In the genomic region with DNA sequence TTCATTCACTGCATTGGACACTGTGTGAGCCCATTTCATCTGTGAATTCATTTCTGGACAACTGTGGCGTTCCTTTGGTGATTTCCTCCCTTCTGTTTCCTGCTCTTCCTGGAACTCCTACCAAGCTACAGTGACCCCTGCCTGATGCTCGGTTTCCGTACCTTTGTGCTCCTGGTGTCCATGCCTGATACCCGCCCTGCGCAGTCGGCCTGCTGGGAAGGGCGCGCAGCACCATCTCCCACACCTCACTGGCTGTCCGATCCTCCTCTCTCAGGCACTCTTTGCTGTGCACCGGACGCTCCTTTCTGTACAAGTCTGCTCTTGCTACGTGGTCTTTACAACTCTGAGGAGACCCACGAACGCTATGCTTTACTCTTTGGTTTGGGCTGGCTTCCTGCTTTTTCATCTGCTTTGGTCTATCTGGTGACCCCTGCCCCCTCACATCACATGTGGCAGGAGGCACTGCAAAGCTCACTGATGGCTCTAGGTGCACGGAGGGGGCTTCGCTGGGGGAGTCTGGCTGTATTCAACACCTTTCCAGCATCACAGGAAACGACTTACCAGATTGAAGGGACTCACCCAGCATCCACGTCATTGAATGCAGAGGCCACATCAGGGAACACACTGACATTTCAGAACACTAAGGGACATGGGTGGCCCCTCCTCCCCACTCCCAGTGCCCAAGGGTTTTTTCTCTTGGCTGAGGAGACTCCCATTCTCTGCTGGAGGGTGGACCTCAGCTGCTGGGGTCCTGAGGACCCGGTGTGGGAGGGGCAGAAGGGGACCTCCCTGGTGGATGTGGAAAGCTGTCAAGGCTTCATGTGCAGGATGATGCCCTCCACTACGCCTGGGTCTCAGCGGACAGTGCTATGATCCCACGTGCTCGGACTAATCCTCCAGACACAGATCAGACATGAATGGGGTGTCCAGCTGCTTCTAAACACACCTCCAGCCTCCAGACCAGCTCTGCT, we compare ENCODE assay signal across 18 cellular contexts. TPM values are rescaled to one million over a fixed set of nuclear protein-coding genes. Genes with fewer than 3 reads are reported as not detected.
DNase-seq lines count a peak whose midpoint lies in the region; ATAC-seq, FAIRE-seq and TF ChIP-seq lines count a peak whose summit lies in the region.
"Had no signal": no experiment of that assay in that cellular context is flagged by ENCODE, and none has a peak within 500 bp of the region (broad histone marks: within the 10 kb centered on the region; RNA-seq: fewer than 3 reads in every experiment).

No MANE protein-coding gene starts in this region.

- no peak overlapping the region for H3K4me3 Mint-ChIP-seq in activated T-helper 17 cell treated with anti-CD3 and anti-CD28 coated beads, Interleukin-2, amount 50 U/mL, for 72 hours
- peak overlapping the region in 1 of 5 donors; percentile 16 for H3K4me3 Mint-ChIP-seq in immature natural killer cell
- H3K4me3 Mint-ChIP-seq: stimulated activated naive CD8-positive, alpha-beta T cell treated with anti-CD3 and anti-CD28 coated beads, Interleukin-15, amount 100 ng/mL, for 72 hours had no signal

- peak; percentile 15 for DNase-seq in Right ventricle myocardium inferior (ENCODE audit: missing footprints)
- DNase-seq in cardiac septum (ENCODE audit: low spot score) = no peak
- no peak for DNase-seq in immature natural killer cell
- DNase-seq in suprapubic skin (ENCODE audit: low spot score in 2 of 2) = no peak
- no peak for DNase-seq in activated CD4-positive, alpha-beta T cell treated with anti-CD3 and anti-CD28 coated beads, Interleukin-2, amount 50 U/mL, for 48 hours
- DNase-seq in urothelium cell line (ENCODE audit: low spot score) = no peak
- no peak for DNase-seq in NCI-H82 (lab: John Stamatoyannopoulos, UW)
- DNase-seq: activated effector memory CD4-positive, alpha-beta T cell treated with anti-CD3 and anti-CD28 coated beads, Interleukin-2, amount 50 U/mL, for 16 hours; mesenchymal stem cell; NCI-H1417; NCI-H774; stimulated activated naive CD8-positive, alpha-beta T cell treated with anti-CD3 and anti-CD28 coated beads, Interleukin-15, amount 100 ng/mL, for 72 hours; T-helper 1 cell had no signal

- TF ChIP-seq EP300 in suprapubic skin (IDR thresholded peaks at IDR 0.05) = no peak

- peak overlapping the region; percentile 80 for H3K27ac Mint-ChIP-seq in activated T-helper 17 cell treated with anti-CD3 and anti-CD28 coated beads, Interleukin-2, amount 50 U/mL, for 72 hours
- peak overlapping the region in 4 of 6 donors; percentile 52 to 85 (median 56) for H3K27ac Mint-ChIP-seq in immature natural killer cell

- H3K4me1 Mint-ChIP-seq in activated T-helper 17 cell treated with anti-CD3 and anti-CD28 coated beads, Interleukin-2, amount 50 U/mL, for 72 hours = peaks cover 30% of the 10 kb centered on the region
- peaks cover 77 to 88% of the 10 kb centered on the region in 2 donors for H3K4me1 Mint-ChIP-seq in immature natural killer cell

- no peak for TF ChIP-seq POLR2A in suprapubic skin (IDR thresholded peaks at IDR 0.05)

- no peak overlapping the region for H3K4me3 ChIP-seq in suprapubic skin
- H3K4me3 ChIP-seq: coronary artery, HAP-1 had no signal

- H3K36me3 ChIP-seq in suprapubic skin = no peaks in the 10 kb centered on the region
- H3K36me3 ChIP-seq: HAP-1 had no signal

- 72% methylated on average over 21 of the region's 23 CpGs for WGBS in suprapubic skin

- peaks cover 48% of the 10 kb centered on the region for H3K4me1 ChIP-seq in suprapubic skin

- H3K27me3 ChIP-seq in suprapubic skin = no peaks in the 10 kb centered on the region

- no peaks in the 10 kb centered on the region for H3K27me3 Mint-ChIP-seq in activated T-helper 17 cell treated with anti-CD3 and anti-CD28 coated beads, Interleukin-2, amount 50 U/mL, for 72 hours
- peaks cover 2 to 14% (median 4%) of the 10 kb centered on the region in 3 donors for H3K27me3 Mint-ChIP-seq in immature natural killer cell (ENCODE audit: low read depth in 3 of 3)
- H3K27me3 Mint-ChIP-seq: stimulated activated naive CD8-positive, alpha-beta T cell treated with anti-CD3 and anti-CD28 coated beads, Interleukin-15, amount 100 ng/mL, for 72 hours had no signal

- H3K9me3 Mint-ChIP-seq in activated T-helper 17 cell treated with anti-CD3 and anti-CD28 coated beads, Interleukin-2, amount 50 U/mL, for 72 hours = no peaks in the 10 kb centered on the region
- H3K9me3 Mint-ChIP-seq in immature natural killer cell = peaks cover 0 to 1% (median 0%) of the 10 kb centered on the region in 6 donors
- H3K9me3 Mint-ChIP-seq: stimulated activated naive CD8-positive, alpha-beta T cell treated with anti-CD3 and anti-CD28 coated beads, Interleukin-15, amount 100 ng/mL, for 72 hours had no signal

- no peak for FAIRE-seq in urothelium cell line (lab: Jason Lieb, UNC)
- FAIRE-seq: frontal cortex had no signal

- H3K9me3 ChIP-seq in suprapubic skin = no peaks in the 10 kb centered on the region
- H3K9me3 ChIP-seq: HAP-1 had no signal

- peak overlapping the region; percentile 38 for H3K27ac ChIP-seq in suprapubic skin
- H3K27ac ChIP-seq: epithelial cell of prostate had no signal

- no peak for ATAC-seq in Right ventricle myocardium inferior
- ATAC-seq in activated T-helper 17 cell treated with anti-CD3 and anti-CD28 coated beads, Interleukin-2, amount 50 U/mL, for 72 hours (replicated peaks) = no peak
- ATAC-seq: stimulated activated naive CD8-positive, alpha-beta T cell treated with anti-CD3 and anti-CD28 coated beads, Interleukin-15, amount 100 ng/mL, for 72 hours had no signal

- no peaks in the 10 kb centered on the region for H3K36me3 Mint-ChIP-seq in activated T-helper 17 cell treated with anti-CD3 and anti-CD28 coated beads, Interleukin-2, amount 50 U/mL, for 72 hours (ENCODE audit: low read depth)
- no peaks in the 10 kb centered on the region for H3K36me3 Mint-ChIP-seq in immature natural killer cell

- TF ChIP-seq CTCF in suprapubic skin (IDR thresholded peaks at IDR 0.05) = no peak

- intact Hi-C loops in Right ventricle myocardium inferior (cut with DNase I) = loop anchor here (2.0 to 10.0 kb wide), 2 partner anchors 59 to 171 kb away; no protein-coding TSS in a partner anchor
- intact Hi-C loops in cardiac septum (cut with DNase I) = loop anchor here (2.0 kb wide), 1 partner anchor 171 kb away; no protein-coding TSS in a partner anchor

RNA-seq across cellular contexts. Expression of a gene that starts 27.0 kb away (rescaled TPM):
- total RNA-seq in Right ventricle myocardium inferior (48.7 TPM), cardiac septum (48.5 TPM), suprapubic skin (100 to 1,000 TPM in 1 of 4 donors, 10 to 100 TPM in 3; 63.8 to 104 (median 95.8) TPM)
- total RNA-seq in activated T-helper 17 cell treated with anti-CD3 and anti-CD28 coated beads, Interleukin-2, amount 50 U/mL, for 72 hours = 10 to 100 TPM; 24.5 to 26.7 TPM
- 10 to 100 TPM; 43.7 to 70.9 (median 68.8) TPM for polyA plus RNA-seq in immature natural killer cell

RNA-seq across cellular contexts. Expression of a gene that starts 58.5 kb away (rescaled TPM):
- 10.5 TPM for total RNA-seq in Right ventricle myocardium inferior
- 36.9 TPM for total RNA-seq in cardiac septum
- 1 to 10 TPM in 1 of 2 donors, under 1 TPM in 1; 0.80 to 1.7 TPM for total RNA-seq in activated T-helper 17 cell treated with anti-CD3 and anti-CD28 coated beads, Interleukin-2, amount 50 U/mL, for 72 hours
- polyA plus RNA-seq in immature natural killer cell = under 1 TPM in 1 of 3 donors, not detected in 2; 0.07 TPM
- total RNA-seq in suprapubic skin = 1 to 10 TPM; 1.9 to 4.8 (median 3.0) TPM
